8 cellular contexts compared by ENCODE assay signal in genomic region chr16:11743308-11744074, GRCh38. TPM values are rescaled to one million over a fixed set of nuclear protein-coding genes. Genes with fewer than 3 reads are reported as not detected.
DNase-seq lines count a peak whose midpoint lies in the region; ATAC-seq and TF ChIP-seq lines count a peak whose summit lies in the region.

No MANE protein-coding gene starts in this region.

- H3K4me3 ChIP-seq in fibroblast of the aortic adventitia (ENCODE audit: low read depth, low read length): peak overlapping the region; percentile 67
- peak overlapping the region; percentile 98 for H3K4me3 ChIP-seq in osteoblast (ENCODE audit: insufficient read depth, low read length)

- H3K4me1 ChIP-seq in osteoblast (ENCODE audit: insufficient read depth, low read length): peaks cover 20% of the 10 kb centered on the region

- peaks cover 35% of the 10 kb centered on the region for H3K36me3 Mint-ChIP-seq in activated CD4-positive, alpha-beta memory T cell treated with anti-CD3 and anti-CD28 coated beads, Interleukin-2, amount 10 ng/mL, durations not matched to agents 7 days and 5 days (ENCODE audit: low read depth)

- no peaks in the 10 kb centered on the region for H3K27me3 ChIP-seq in osteoblast (ENCODE audit: insufficient read depth, low read length)

- H3K27ac Mint-ChIP-seq in activated CD4-positive, alpha-beta memory T cell treated with anti-CD3 and anti-CD28 coated beads, Interleukin-2, amount 10 ng/mL, durations not matched to agents 7 days and 5 days: peak overlapping the region; percentile 92

- H3K4me1 Mint-ChIP-seq in activated CD4-positive, alpha-beta memory T cell treated with anti-CD3 and anti-CD28 coated beads, Interleukin-2, amount 10 ng/mL, durations not matched to agents 7 days and 5 days: peaks cover 54% of the 10 kb centered on the region

- ATAC-seq in HG02981 (IDR thresholded peaks at IDR 0.05; ENCODE audit: unreplicated experiment) (no peak), GM19467 (IDR thresholded peaks at IDR 0.05; ENCODE audit: unreplicated experiment) (no peak)

- peaks cover 13% of the 10 kb centered on the region; the same call in 1 of the 2 replicates for H3K36me3 ChIP-seq in KOPT-K1 (ENCODE audit: insufficient read depth, low read length)
- peaks cover 16% of the 10 kb centered on the region for H3K36me3 ChIP-seq in osteoblast (ENCODE audit: insufficient read depth, low read length)

- peak overlapping the region; percentile 92 for H2AFZ ChIP-seq in osteoblast (ENCODE audit: low read length)

- POLR2A ChIA-PET in activated CD4-positive, alpha-beta memory T cell treated with anti-CD3 and anti-CD28 coated beads, Interleukin-2, amount 10 ng/mL, durations not matched to agents 7 days and 5 days (lab: Charles Lee): interaction anchor here (0.9 to 6.9 kb wide), 26 partner anchors 11 to 798 kb away, joined by 3 to 113 read pairs (median 5); partner anchors contain the start of genes GSPT1, RSL1D1 and ZC3H7A

- no peak for TF ChIP-seq CTCF in fibroblast of the aortic adventitia (IDR thresholded peaks at IDR 0.05; ENCODE audit: insufficient read depth, low read length)
- no peak for TF ChIP-seq CTCF in osteoblast (IDR thresholded peaks at IDR 0.05; ENCODE audit: extremely low read depth, low read depth, low read length)

- peaks cover 28% of the 10 kb centered on the region for H4K20me1 ChIP-seq in osteoblast (ENCODE audit: insufficient read depth, low read length)

- peak overlapping the region; percentile 95 for H3K4me2 ChIP-seq in osteoblast (ENCODE audit: insufficient read depth, low read length)

- peaks cover 39% of the 10 kb centered on the region for H3K79me2 ChIP-seq in osteoblast (ENCODE audit: insufficient read depth, low read length)

- CTCF ChIA-PET in activated CD4-positive, alpha-beta memory T cell treated with anti-CD3 and anti-CD28 coated beads, Interleukin-2, amount 10 ng/mL, durations not matched to agents 7 days and 5 days (lab: Charles Lee): interaction anchor here (0.6 to 4.2 kb wide), 8 partner anchors 19 to 498 kb away, joined by 3 to 30 read pairs (median 4); partner anchors contain the start of gene ZC3H7A

- H3K4me3 Mint-ChIP-seq in activated CD4-positive, alpha-beta memory T cell treated with anti-CD3 and anti-CD28 coated beads, Interleukin-2, amount 10 ng/mL, durations not matched to agents 7 days and 5 days: peak overlapping the region; percentile 86

- H3K9me3 Mint-ChIP-seq in activated CD4-positive, alpha-beta memory T cell treated with anti-CD3 and anti-CD28 coated beads, Interleukin-2, amount 10 ng/mL, durations not matched to agents 7 days and 5 days: no peaks in the 10 kb centered on the region

- H3K9me3 ChIP-seq in KOPT-K1 (ENCODE audit: insufficient read depth, low read length, poor library complexity, severe bottlenecking): no peaks in the 10 kb centered on the region
- H3K9me3 ChIP-seq in osteoblast (ENCODE audit: low read depth, low read length): no peaks in the 10 kb centered on the region

- peak; percentile 27 for DNase-seq in GM04503 (ENCODE audit: low read depth)
- DNase-seq in activated CD4-positive, alpha-beta memory T cell treated with anti-CD3 and anti-CD28 coated beads, Interleukin-2, amount 10 ng/mL, durations not matched to agents 7 days and 5 days: peak; percentile 42
- DNase-seq in fibroblast of the aortic adventitia (ENCODE audit: low read depth): peak; percentile 40
- DNase-seq in osteoblast (ENCODE audit: insufficient read length, low spot score, missing footprints): no peak
- DNase-seq in OCI-M2 (lab: John Stamatoyannopoulos, UW; ENCODE audit: unreplicated experiment): no peak

- peak overlapping the region; percentile 70 for H3K27ac ChIP-seq in KOPT-K1 (ENCODE audit: low read depth, low read length, poor library complexity, severe bottlenecking)
- H3K27ac ChIP-seq in osteoblast (ENCODE audit: low read depth, low read length): peak overlapping the region; percentile 90

- H3K27me3 Mint-ChIP-seq in activated CD4-positive, alpha-beta memory T cell treated with anti-CD3 and anti-CD28 coated beads, Interleukin-2, amount 10 ng/mL, durations not matched to agents 7 days and 5 days: no peaks in the 10 kb centered on the region

RNA-seq across cellular contexts. Expression of gene TXNDC11, which starts 0.8 kb away (rescaled TPM):
- total RNA-seq in activated CD4-positive, alpha-beta memory T cell treated with anti-CD3 and anti-CD28 coated beads, Interleukin-2, amount 10 ng/mL, durations not matched to agents 7 days and 5 days: 10 to 100 TPM; 45.3 to 46.6 TPM
- total RNA-seq in fibroblast of the aortic adventitia (ENCODE audit: low replicate concordance): 9.0 and 24.0 TPM in 2 replicates
- 26.1 and 28.3 TPM in 2 replicates for total RNA-seq in osteoblast

RNA-seq across cellular contexts. Expression of gene ZC3H7A, which starts 53.6 kb away (rescaled TPM):
- total RNA-seq in activated CD4-positive, alpha-beta memory T cell treated with anti-CD3 and anti-CD28 coated beads, Interleukin-2, amount 10 ng/mL, durations not matched to agents 7 days and 5 days: 10 to 100 TPM; 68.9 to 70.9 TPM
- total RNA-seq in fibroblast of the aortic adventitia (ENCODE audit: low replicate concordance) (31.9 and 106 TPM in 2 replicates), osteoblast (39.8 and 45.7 TPM in 2 replicates)

Comparison
In these comparisons a context has a peak if more than half of its experiments do, and no peak if none do; other contexts are left out.
1. DNase-seq: peak in GM04503 (single experiment), activated CD4-positive, alpha-beta memory T cell treated with anti-CD3 and anti-CD28 coated beads, Interleukin-2, amount 10 ng/mL, durations not matched to agents 7 days and 5 days (single experiment) and fibroblast of the aortic adventitia (single experiment); none in osteoblast (single experiment) and OCI-M2 (single experiment).